ENCODE assay signal across 10 cellular contexts in the genomic region with DNA sequence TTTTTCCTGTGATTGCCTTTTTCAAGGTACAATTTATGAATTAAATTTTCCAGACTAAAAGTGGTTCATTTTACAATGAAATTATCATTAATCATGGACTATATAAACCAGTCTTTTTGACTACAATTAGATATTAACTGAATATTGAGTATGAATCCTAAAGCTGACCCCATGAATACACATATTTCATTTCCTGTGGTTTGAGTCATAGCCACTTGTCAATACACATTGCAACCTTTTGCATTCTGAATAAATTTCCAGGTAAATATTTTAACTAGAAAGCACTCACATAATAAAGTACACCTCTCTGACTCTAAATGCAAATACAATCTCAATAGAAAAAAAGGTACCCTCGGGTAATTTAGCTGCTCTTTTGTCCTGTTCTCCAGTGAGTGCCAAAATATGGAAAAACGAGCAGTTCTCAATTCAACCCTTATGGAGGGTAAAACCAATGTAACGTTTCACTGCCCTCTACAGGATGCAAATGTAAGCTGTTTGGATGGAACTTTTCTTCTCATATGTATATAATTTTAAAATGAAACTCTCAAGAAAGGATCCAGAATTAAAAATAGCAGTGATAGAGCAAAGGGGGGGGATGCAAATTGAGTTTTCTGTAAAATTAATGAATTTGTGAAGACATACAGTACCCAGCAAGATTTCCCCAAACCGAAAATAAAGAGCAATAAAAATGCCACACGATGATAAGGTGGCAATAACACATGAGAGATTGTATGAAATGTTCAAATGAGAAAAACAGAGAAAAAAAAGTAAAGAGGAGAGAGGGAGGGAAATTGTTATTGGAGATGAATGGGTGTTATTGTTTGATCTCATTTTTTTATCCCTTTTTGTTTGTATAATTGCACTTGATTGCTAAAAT.
DNase-seq lines count a peak whose midpoint lies in the region; ATAC-seq and TF ChIP-seq lines count a peak whose summit lies in the region.
"Had no signal": no experiment of that assay in that cellular context is flagged by ENCODE, and none has a peak within 500 bp of the region (broad histone marks: within the 10 kb centered on the region; RNA-seq: fewer than 3 reads in every experiment).

No MANE protein-coding gene starts in this region.

- no peak overlapping the region for H3K27ac Mint-ChIP-seq in activated CD8-positive, alpha-beta memory T cell treated with anti-CD3 and anti-CD28 coated beads, Interleukin-2, amount 10 ng/mL, durations not matched to agents 7 days and 5 days

- no peaks in the 10 kb centered on the region for H3K27me3 ChIP-seq in GM06990 (replicated peaks; ENCODE audit: control insufficient read depth, insufficient read depth, low read length)
- H3K27me3 ChIP-seq in left lung, result no peaks in the 10 kb centered on the region

- peak; percentile 60 for ATAC-seq in left lung
- no peak for ATAC-seq in activated CD8-positive, alpha-beta memory T cell treated with anti-CD3 and anti-CD28 coated beads, Interleukin-2, amount 10 ng/mL, durations not matched to agents 7 days and 5 days
- ATAC-seq in GM18873 (IDR thresholded peaks at IDR 0.05; ENCODE audit: low FRiP score, unreplicated experiment), result no peak
- ATAC-seq: K562 had no signal

- no peaks in the 10 kb centered on the region for H3K36me3 Mint-ChIP-seq in activated CD8-positive, alpha-beta memory T cell treated with anti-CD3 and anti-CD28 coated beads, Interleukin-2, amount 10 ng/mL, durations not matched to agents 7 days and 5 days

- no peak for DNase-seq in GM06990 (ENCODE audit: extremely low read depth, insufficient read length)
- peak; percentile 4 for DNase-seq in NCI-H1694 (lab: John Stamatoyannopoulos, UW)
- DNase-seq in amniotic epithelial cell (ENCODE audit: low read depth), result peak; percentile 56
- no peak for DNase-seq in left lung
- DNase-seq in mucosa of gallbladder (ENCODE audit: low spot score), result no peak
- DNase-seq in activated CD8-positive, alpha-beta memory T cell treated with anti-CD3 and anti-CD28 coated beads, Interleukin-2, amount 10 ng/mL, durations not matched to agents 7 days and 5 days, result no peak
- no peak for DNase-seq in islet precursor cell
- DNase-seq: left cardiac atrium had no signal

- no peak overlapping the region for H3K27ac ChIP-seq in left lung

- H3K9me3 Mint-ChIP-seq in activated CD8-positive, alpha-beta memory T cell treated with anti-CD3 and anti-CD28 coated beads, Interleukin-2, amount 10 ng/mL, durations not matched to agents 7 days and 5 days (ENCODE audit: low read depth), result peaks cover 2% of the 10 kb centered on the region

- CTCF ChIA-PET in activated CD8-positive, alpha-beta memory T cell treated with anti-CD3 and anti-CD28 coated beads, Interleukin-2, amount 10 ng/mL, durations not matched to agents 7 days and 5 days (lab: Charles Lee), result no interaction called here

- TF ChIP-seq CTCF in GM06990 (IDR thresholded peaks at IDR 0.05; ENCODE audit: insufficient read depth, low read length, poor library complexity, severe bottlenecking), result peak; percentile 32
- TF ChIP-seq CTCF in left lung (IDR thresholded peaks at IDR 0.05), result no peak

- H3K4me1 Mint-ChIP-seq in activated CD8-positive, alpha-beta memory T cell treated with anti-CD3 and anti-CD28 coated beads, Interleukin-2, amount 10 ng/mL, durations not matched to agents 7 days and 5 days, result no peaks in the 10 kb centered on the region

- H3K36me3 ChIP-seq in GM06990 (ENCODE audit: control insufficient read depth, insufficient read depth, low read length), result no peaks in the 10 kb centered on the region
- no peaks in the 10 kb centered on the region for H3K36me3 ChIP-seq in left lung

- no peaks in the 10 kb centered on the region for H3K9me3 ChIP-seq in left lung

- intact Hi-C loops in left lung (cut with DNase I), result no loop called here

- H3K4me3 ChIP-seq in GM06990 (replicated peaks; ENCODE audit: low read depth, low read length), result no peak overlapping the region
- no peak overlapping the region for H3K4me3 ChIP-seq in left lung
- H3K4me3 ChIP-seq: K562 had no signal

- no peak overlapping the region for H3K4me3 Mint-ChIP-seq in activated CD8-positive, alpha-beta memory T cell treated with anti-CD3 and anti-CD28 coated beads, Interleukin-2, amount 10 ng/mL, durations not matched to agents 7 days and 5 days

- H3K4me1 ChIP-seq in left lung, result no peaks in the 10 kb centered on the region

- H3K27me3 Mint-ChIP-seq in activated CD8-positive, alpha-beta memory T cell treated with anti-CD3 and anti-CD28 coated beads, Interleukin-2, amount 10 ng/mL, durations not matched to agents 7 days and 5 days, result no peaks in the 10 kb centered on the region

Comparison
In these comparisons a context has a peak if more than half of its experiments do, and no peak if none do; other contexts are left out.
1. DNase-seq: peak in NCI-H1694 (single experiment) and amniotic epithelial cell (single experiment); none in GM06990 (single experiment), left lung (0 of 2), mucosa of gallbladder (single experiment), activated CD8-positive, alpha-beta memory T cell treated with anti-CD3 and anti-CD28 coated beads, Interleukin-2, amount 10 ng/mL, durations not matched to agents 7 days and 5 days (single experiment) and islet precursor cell (single experiment).